In the genomic region with DNA sequence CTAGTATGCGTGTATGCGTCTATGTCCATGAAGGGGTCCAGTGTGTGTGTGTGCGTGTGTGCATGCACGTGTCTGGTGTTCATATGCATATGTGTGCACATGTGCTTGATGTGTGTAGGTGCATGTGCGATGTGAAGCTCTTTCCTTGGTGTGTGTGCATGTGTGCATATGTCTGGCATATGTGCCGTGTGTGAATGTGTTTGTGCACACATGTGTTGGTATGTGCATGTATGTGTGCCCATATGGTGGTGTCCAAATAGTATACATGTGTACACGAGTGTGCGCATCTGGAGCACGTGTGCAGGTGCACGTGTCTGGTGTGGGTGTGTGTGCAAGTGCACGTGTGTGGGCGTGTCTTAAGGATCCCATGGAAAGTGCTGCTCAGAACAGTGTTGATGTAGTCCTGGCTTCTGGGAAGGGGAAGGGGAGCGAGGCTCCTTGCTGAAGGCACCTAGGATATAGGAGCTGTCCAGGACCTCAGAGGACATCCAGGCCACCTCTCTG, we compare ENCODE assay signal across 18 cellular contexts. TPM values are rescaled to one million over a fixed set of nuclear protein-coding genes. Genes with fewer than 3 reads are reported as not detected.
DNase-seq lines count a peak whose midpoint lies in the region; ATAC-seq, FAIRE-seq and TF ChIP-seq lines count a peak whose summit lies in the region.
"Had no signal": no experiment of that assay in that cellular context is flagged by ENCODE, and none has a peak within 500 bp of the region (broad histone marks: within the 10 kb centered on the region; RNA-seq: fewer than 3 reads in every experiment).

No MANE protein-coding gene starts in this region.

- FAIRE-seq in HepG2 (lab: Jason Lieb, UNC), result no peak
- FAIRE-seq: GM18507 had no signal

- H2BK5ac ChIP-seq in trophoblast cell (ENCODE audit: low read depth, low read length, poor library complexity), result no peak overlapping the region

- H3K9ac ChIP-seq in HepG2 (ENCODE audit: insufficient read depth, low read depth, low read length), result no peak overlapping the region
- H3K9ac ChIP-seq in trophoblast cell (ENCODE audit: low read length), result no peak overlapping the region
- H3K9ac ChIP-seq: BLaER1 treated with 17β-estradiol and CSF1 and Interleukin-3, amounts not matched to agents 10 nM and 100 nM; KMS-11 had no signal

- CTCF ChIA-PET in HepG2 (lab: Yijun Ruan, JAX; ENCODE audit: low intra/inter-chr PET ratio, low total read pairs), result no interaction called here

- no peaks in the 10 kb centered on the region for H3K79me1 ChIP-seq in trophoblast cell (ENCODE audit: low read length)

- no peak overlapping the region for H3K18ac ChIP-seq in trophoblast cell (ENCODE audit: low read length)

- H3K4me3 ChIP-seq in HepG2 (replicated peaks in 1 of 3; ENCODE audit: insufficient read depth in 1 of 3, low read depth in 2 of 3, low read length in 3 of 3), result no peak overlapping the region
- no peak overlapping the region for H3K4me3 ChIP-seq in right lobe of liver
- H3K4me3 ChIP-seq in trophoblast cell (ENCODE audit: low read depth, low read length), result peak overlapping the region; percentile 18
- H3K4me3 ChIP-seq: BLaER1 treated with 17β-estradiol and CSF1 and Interleukin-3, amounts not matched to agents 10 nM and 100 nM had no signal

- no peaks in the 10 kb centered on the region for H4K20me1 ChIP-seq in HepG2 (ENCODE audit: insufficient read depth, low read length)

- no peak for TF ChIP-seq RAD21 in HepG2 (CRISPR knock-in tag; IDR thresholded peaks at IDR 0.05)

- peaks cover 22% of the 10 kb centered on the region for H3K36me3 Mint-ChIP-seq in brain
- H3K36me3 Mint-ChIP-seq: CD4-positive, CD25-positive, alpha-beta regulatory T cell; IgD-negative memory B cell had no signal

- no peak overlapping the region for H2AFZ ChIP-seq in HepG2 (ENCODE audit: low read length)
- H2AFZ ChIP-seq in trophoblast cell (ENCODE audit: insufficient read depth, low read length, poor library complexity), result no peak overlapping the region

- H3K79me2 ChIP-seq in HepG2 (ENCODE audit: insufficient read depth, low read length), result no peaks in the 10 kb centered on the region
- H3K79me2 ChIP-seq in trophoblast cell (ENCODE audit: control insufficient read depth, insufficient read depth, low read length, poor library complexity), result no peaks in the 10 kb centered on the region

- no peak overlapping the region for H2AK5ac ChIP-seq in trophoblast cell (ENCODE audit: low read length)

- H3K27me3 Mint-ChIP-seq in brain, result no peaks in the 10 kb centered on the region
- H3K27me3 Mint-ChIP-seq: CD4-positive, CD25-positive, alpha-beta regulatory T cell had no signal

- no TSS peak for BruUV-seq in HepG2 (replicated peaks; lab: Mats Ljungman, UMichigan)

- WGBS in HepG2 (ENCODE audit: low lambda C conversion rate), result 37% methylated on average over 13 of the region's 13 CpGs
- WGBS in right lobe of liver (ENCODE audit: insufficient coverage, low coverage, low lambda C conversion rate, missing lambda C conversion rate), result 91% methylated on average over 4 of the region's 13 CpGs
- no CpG with 5 or more reads among the region's 13 CpGs for WGBS in trophoblast cell (ENCODE audit: extremely low coverage, insufficient coverage, insufficient read length)

- no peak overlapping the region for H3K4ac ChIP-seq in trophoblast cell (ENCODE audit: low read depth, low read length)

- no peaks in the 10 kb centered on the region for H3K4me1 ChIP-seq in HepG2 (ENCODE audit: insufficient read depth, low read length)
- H3K4me1 ChIP-seq in right lobe of liver, result no peaks in the 10 kb centered on the region
- no peaks in the 10 kb centered on the region for H3K4me1 ChIP-seq in trophoblast cell (ENCODE audit: control insufficient read depth in 1 of 2, insufficient read depth in 2 of 2, low read length in 2 of 2)
- H3K4me1 ChIP-seq: BLaER1 treated with 17β-estradiol and CSF1 and Interleukin-3, amounts not matched to agents 10 nM and 100 nM had no signal

- no peaks in the 10 kb centered on the region for H3K9me3 Mint-ChIP-seq in brain
- H3K9me3 Mint-ChIP-seq: CD4-positive, CD25-positive, alpha-beta regulatory T cell; IgD-negative memory B cell had no signal

- TF ChIP-seq EP300 in HepG2 (IDR thresholded peaks at IDR 0.05; ENCODE audit: low read depth in 2 of 2, low read length in 2 of 2), result no peak
- no peak for TF ChIP-seq EP300 in HepG2 (CRISPR knock-in tag; IDR thresholded peaks at IDR 0.05; ENCODE audit: borderline replicate concordance)

- H4K8ac ChIP-seq in trophoblast cell (ENCODE audit: low read depth, low read length), result no peak overlapping the region

- H3K4me2 ChIP-seq in HepG2 (ENCODE audit: low read depth, low read length) (no peak overlapping the region), trophoblast cell (ENCODE audit: low read length) (no peak overlapping the region)
- H3K4me2 ChIP-seq: BLaER1 treated with 17β-estradiol and CSF1 and Interleukin-3, amounts not matched to agents 10 nM and 100 nM; KMS-11 had no signal

- no peak overlapping the region for H4K91ac ChIP-seq in trophoblast cell (ENCODE audit: low read depth, low read length)

- no peak overlapping the region for H4K12ac ChIP-seq in trophoblast cell (ENCODE audit: low read depth, low read length)

- H3K36me3 ChIP-seq in HepG2 (replicated peaks in 1 of 2; ENCODE audit: control insufficient read depth in 1 of 2, insufficient read depth in 2 of 2, low read length in 2 of 2) (no peaks in the 10 kb centered on the region), right lobe of liver (no peaks in the 10 kb centered on the region), trophoblast cell (ENCODE audit: control insufficient read depth in 1 of 2, insufficient read depth in 2 of 2, low read length in 2 of 2) (no peaks in the 10 kb centered on the region)
- H3K36me3 ChIP-seq: BLaER1 treated with 17β-estradiol and CSF1 and Interleukin-3, amounts not matched to agents 10 nM and 100 nM had no signal

- H2BK12ac ChIP-seq in trophoblast cell (ENCODE audit: low read length), result no peak overlapping the region

- H3K27me3 ChIP-seq in HepG2 (ENCODE audit: control insufficient read depth in 1 of 2, insufficient read depth in 2 of 2, low read length in 2 of 2) (peaks cover 15 to 91% of the 10 kb centered on the region in 2 experiments), right lobe of liver (no peaks in the 10 kb centered on the region), trophoblast cell (ENCODE audit: insufficient read depth, low read length) (no peaks in the 10 kb centered on the region)
- H3K27me3 ChIP-seq: BLaER1 treated with 17β-estradiol and CSF1 and Interleukin-3, amounts not matched to agents 10 nM and 100 nM had no signal

- H3K14ac ChIP-seq in trophoblast cell (ENCODE audit: low read length), result no peak overlapping the region

- peak overlapping the region; percentile 1 for H3K23ac ChIP-seq in trophoblast cell (ENCODE audit: low read length)

- TF ChIP-seq CTCF in HepG2 (CRISPR knock-in tag; IDR thresholded peaks at IDR 0.05) (no peak), right lobe of liver (IDR thresholded peaks at IDR 0.05) (no peak), brain (conservative IDR thresholded peaks at IDR 0.05) (no peak)

- intact Hi-C loops in HepG2 (cut with micrococcal nuclease; ENCODE audit: unreplicated experiment) (no loop called here), right lobe of liver (cut with DNase I) (no loop called here)

- peak overlapping the region in 3 of 5 experiments; percentile 9 to 51 (median 39) for H3K27ac Mint-ChIP-seq in brain
- H3K27ac Mint-ChIP-seq: CD4-positive, CD25-positive, alpha-beta regulatory T cell; IgD-negative memory B cell had no signal

- no peak overlapping the region for H2BK120ac ChIP-seq in trophoblast cell (ENCODE audit: insufficient read depth, low read length, poor library complexity)

- in situ Hi-C loops in HepG2 (cut with HindIII; ENCODE audit: extremely low pct_ligation_motif_present, low pct_unique_long_range_greater_than_20kb), result no loop called here

- no peaks in the 10 kb centered on the region for H3K9me3 ChIP-seq in HepG2 (ENCODE audit: low read length)
- H3K9me3 ChIP-seq in right lobe of liver, result no peaks in the 10 kb centered on the region
- H3K9me3 ChIP-seq in trophoblast cell (ENCODE audit: insufficient read depth, low read depth, low read length), result peaks cover 2% of the 10 kb centered on the region
- H3K9me3 ChIP-seq: BLaER1 treated with 17β-estradiol and CSF1 and Interleukin-3, amounts not matched to agents 10 nM and 100 nM had no signal

- H3K4me3 Mint-ChIP-seq in brain, result no peak overlapping the region
- H3K4me3 Mint-ChIP-seq: CD4-positive, CD25-positive, alpha-beta regulatory T cell; IgD-negative memory B cell had no signal

- no peak for TF ChIP-seq POLR2A in HepG2 (IDR thresholded peaks at IDR 0.05; ENCODE audit: insufficient read depth in 1 of 2, low read depth in 2 of 2, low read length in 2 of 2)
- no peak for TF ChIP-seq POLR2A in right lobe of liver (IDR thresholded peaks at IDR 0.05)

- H3K4me1 Mint-ChIP-seq in brain, result peaks cover 33% of the 10 kb centered on the region
- H3K4me1 Mint-ChIP-seq: CD4-positive, CD25-positive, alpha-beta regulatory T cell had no signal

- no peak for ATAC-seq in HepG2
- ATAC-seq in right lobe of liver, result no peak
- ATAC-seq in GM19395 (IDR thresholded peaks at IDR 0.05; ENCODE audit: unreplicated experiment), result no peak

- POLR2A ChIA-PET in HepG2 (lab: Yijun Ruan, JAX), result no interaction called here

- H3K27ac ChIP-seq in HepG2 (ENCODE audit: extremely low read length, insufficient read depth, low read length) (no peak overlapping the region), right lobe of liver (no peak overlapping the region), trophoblast cell (ENCODE audit: low read depth, low read length) (no peak overlapping the region)
- H3K27ac ChIP-seq: BLaER1 treated with 17β-estradiol and CSF1 and Interleukin-3, amounts not matched to agents 10 nM and 100 nM; KMS-11 had no signal

- DNase-seq in HepG2 (ENCODE audit: low spot score), result no peak
- DNase-seq in right lobe of liver, result no peak
- DNase-seq in trophoblast cell, result no peak
- no peak for DNase-seq in foreskin melanocyte
- DNase-seq in UCSD-AML1 (lab: John Stamatoyannopoulos, UW; ENCODE audit: unreplicated experiment), result no peak
- DNase-seq: ACHN; CD4-positive, CD25-positive, alpha-beta regulatory T cell; DMS53; GF-D8; GOT3; HCEC 1CT had no signal

RNA-seq across cellular contexts. Expression of a gene that starts 17.0 kb away (rescaled TPM):
- 0.02 TPM in 1 of 2 replicates, not detected in the other for total RNA-seq in HepG2 (2016; rRNA removed; fragmentation: Illumina TruSeq; extraction: Trizol)
- not detected in 2 replicates for total RNA-seq in HepG2 (2016; cell fraction: cytosol; rRNA removed; fragmentation: Illumina TruSeq; extraction: Trizol; ENCODE audit: low read depth)
- total RNA-seq in HepG2 (2016; cell fraction: insoluble cytoplasmic fraction; rRNA removed; fragmentation: Illumina TruSeq; extraction: Trizol), result not detected in 2 replicates
- total RNA-seq in HepG2 (2016; cell fraction: membrane; rRNA removed; fragmentation: Illumina TruSeq; extraction: Trizol), result not detected in 2 replicates
- total RNA-seq in HepG2 (2016; cell fraction: nucleus; rRNA removed; fragmentation: Illumina TruSeq; extraction: Trizol), result not detected in 2 replicates
- polyA plus RNA-seq in HepG2 (2011; rRNA removed), result 0.01 TPM in 1 of 2 replicates, not detected in the other
- 0.01 TPM in 1 of 2 replicates, not detected in the other for polyA plus RNA-seq in HepG2 (2011; cell fraction: cytosol; rRNA removed)
- polyA plus RNA-seq in HepG2 (2011; cell fraction: nucleus; rRNA removed), result 0.02 and 0.08 TPM in 2 replicates
- polyA plus RNA-seq in HepG2 (2012), result not detected in 2 replicates
- polyA plus RNA-seq in HepG2 (2016; cell fraction: cytosol; fragmentation: Illumina TruSeq; extraction: Trizol; ENCODE audit: low read depth), result not detected in 2 replicates
- polyA plus RNA-seq in HepG2 (2016; cell fraction: insoluble cytoplasmic fraction; fragmentation: Illumina TruSeq; extraction: Trizol; ENCODE audit: low read depth), result not detected in 2 replicates
- not detected in 2 replicates for polyA plus RNA-seq in HepG2 (2016; cell fraction: membrane; fragmentation: Illumina TruSeq; extraction: Trizol; ENCODE audit: low read depth)
- not detected in 2 replicates for polyA plus RNA-seq in HepG2 (2016; cell fraction: nucleus; fragmentation: Illumina TruSeq; extraction: Trizol; ENCODE audit: insufficient read depth, low read depth)
- polyA minus RNA-seq in HepG2 (2011; rRNA and poly(A)+ RNA removed; ENCODE audit: low replicate concordance), result not detected in 2 replicates
- not detected in 2 replicates for polyA minus RNA-seq in HepG2 (2011; cell fraction: cytosol; rRNA and poly(A)+ RNA removed)
- not detected in 2 replicates for polyA minus RNA-seq in HepG2 (2011; cell fraction: nucleus; rRNA and poly(A)+ RNA removed)
- total RNA-seq in right lobe of liver, result not detected
- polyA plus RNA-seq in brain (ENCODE audit: insufficient read depth, low read depth, low replicate concordance), result 2.0 TPM
- polyA plus RNA-seq in trophoblast cell (2013), result 0.04 TPM in 2 replicates
- polyA plus RNA-seq: CD4-positive, CD25-positive, alpha-beta regulatory T cell; IgD-negative memory B cell had no signal

RNA-seq across cellular contexts. Expression of a gene that starts 30.5 kb away (rescaled TPM):
- total RNA-seq in HepG2 (2016; rRNA removed; fragmentation: Illumina TruSeq; extraction: Trizol) (35.7 and 64.8 TPM in 2 replicates), right lobe of liver (100 to 1,000 TPM in 1 of 6 experiments, 10 to 100 TPM in 5; 29.6 to 203 (median 34.2) TPM)
- 38.7 and 45.5 TPM in 2 replicates for total RNA-seq in HepG2 (2016; cell fraction: cytosol; rRNA removed; fragmentation: Illumina TruSeq; extraction: Trizol; ENCODE audit: low read depth)
- total RNA-seq in HepG2 (2016; cell fraction: insoluble cytoplasmic fraction; rRNA removed; fragmentation: Illumina TruSeq; extraction: Trizol), result 31.6 and 65.5 TPM in 2 replicates
- total RNA-seq in HepG2 (2016; cell fraction: membrane; rRNA removed; fragmentation: Illumina TruSeq; extraction: Trizol), result 64.2 and 68.5 TPM in 2 replicates
- total RNA-seq in HepG2 (2016; cell fraction: nucleus; rRNA removed; fragmentation: Illumina TruSeq; extraction: Trizol), result 65.8 and 68.8 TPM in 2 replicates
- polyA plus RNA-seq in HepG2 (2011; rRNA removed) (36.1 and 38.1 TPM in 2 replicates), brain (ENCODE audit: insufficient read depth, low read depth, low replicate concordance) (22.1 TPM)
- polyA plus RNA-seq in HepG2 (2011; cell fraction: cytosol; rRNA removed), result 16.3 and 29.3 TPM in 2 replicates
- polyA plus RNA-seq in HepG2 (2011; cell fraction: nucleus; rRNA removed), result 301 and 348 TPM in 2 replicates
- 22.4 and 25.0 TPM in 2 replicates for polyA plus RNA-seq in HepG2 (2012)
- 38.7 and 44.0 TPM in 2 replicates for polyA plus RNA-seq in HepG2 (2016; cell fraction: cytosol; fragmentation: Illumina TruSeq; extraction: Trizol; ENCODE audit: low read depth)
- polyA plus RNA-seq in HepG2 (2016; cell fraction: insoluble cytoplasmic fraction; fragmentation: Illumina TruSeq; extraction: Trizol; ENCODE audit: low read depth), result 36.7 and 39.9 TPM in 2 replicates
- 62.1 and 66.1 TPM in 2 replicates for polyA plus RNA-seq in HepG2 (2016; cell fraction: membrane; fragmentation: Illumina TruSeq; extraction: Trizol; ENCODE audit: low read depth)
- polyA plus RNA-seq in HepG2 (2016; cell fraction: nucleus; fragmentation: Illumina TruSeq; extraction: Trizol; ENCODE audit: insufficient read depth, low read depth), result 150 and 152 TPM in 2 replicates
- polyA minus RNA-seq in HepG2 (2011; rRNA and poly(A)+ RNA removed; ENCODE audit: low replicate concordance), result 11.3 and 57.4 TPM in 2 replicates
- polyA minus RNA-seq in HepG2 (2011; cell fraction: cytosol; rRNA and poly(A)+ RNA removed), result 12.1 and 17.9 TPM in 2 replicates
- 52.6 and 68.2 TPM in 2 replicates for polyA minus RNA-seq in HepG2 (2011; cell fraction: nucleus; rRNA and poly(A)+ RNA removed)
- polyA plus RNA-seq in trophoblast cell (2013), result 13.4 and 15.5 TPM in 2 replicates

RNA-seq across cellular contexts. Expression of a gene that starts 45.0 kb away (rescaled TPM):
- 0.41 and 0.95 TPM in 2 replicates for total RNA-seq in HepG2 (2016; rRNA removed; fragmentation: Illumina TruSeq; extraction: Trizol)
- 0.88 and 1.1 TPM in 2 replicates for total RNA-seq in HepG2 (2016; cell fraction: cytosol; rRNA removed; fragmentation: Illumina TruSeq; extraction: Trizol; ENCODE audit: low read depth)
- 0.54 and 0.71 TPM in 2 replicates for total RNA-seq in HepG2 (2016; cell fraction: insoluble cytoplasmic fraction; rRNA removed; fragmentation: Illumina TruSeq; extraction: Trizol)
- total RNA-seq in HepG2 (2016; cell fraction: membrane; rRNA removed; fragmentation: Illumina TruSeq; extraction: Trizol), result 0.90 and 1.3 TPM in 2 replicates
- 1.1 and 1.6 TPM in 2 replicates for total RNA-seq in HepG2 (2016; cell fraction: nucleus; rRNA removed; fragmentation: Illumina TruSeq; extraction: Trizol)
- polyA plus RNA-seq in HepG2 (2011; rRNA removed), result 0.05 and 0.11 TPM in 2 replicates
- 0.04 and 0.09 TPM in 2 replicates for polyA plus RNA-seq in HepG2 (2011; cell fraction: cytosol; rRNA removed)
- polyA plus RNA-seq in HepG2 (2011; cell fraction: nucleus; rRNA removed), result 0.23 and 0.35 TPM in 2 replicates
- 0.09 and 0.15 TPM in 2 replicates for polyA plus RNA-seq in HepG2 (2012)
- 0.40 and 0.55 TPM in 2 replicates for polyA plus RNA-seq in HepG2 (2016; cell fraction: cytosol; fragmentation: Illumina TruSeq; extraction: Trizol; ENCODE audit: low read depth)
- 1.2 and 1.4 TPM in 2 replicates for polyA plus RNA-seq in HepG2 (2016; cell fraction: insoluble cytoplasmic fraction; fragmentation: Illumina TruSeq; extraction: Trizol; ENCODE audit: low read depth)
- 0.73 and 0.91 TPM in 2 replicates for polyA plus RNA-seq in HepG2 (2016; cell fraction: membrane; fragmentation: Illumina TruSeq; extraction: Trizol; ENCODE audit: low read depth)
- 1.2 and 1.7 TPM in 2 replicates for polyA plus RNA-seq in HepG2 (2016; cell fraction: nucleus; fragmentation: Illumina TruSeq; extraction: Trizol; ENCODE audit: insufficient read depth, low read depth)
- polyA minus RNA-seq in HepG2 (2011; rRNA and poly(A)+ RNA removed; ENCODE audit: low replicate concordance), result 0.35 and 1.4 TPM in 2 replicates
- 0.20 and 0.53 TPM in 2 replicates for polyA minus RNA-seq in HepG2 (2011; cell fraction: cytosol; rRNA and poly(A)+ RNA removed)
- 1.1 and 3.2 TPM in 2 replicates for polyA minus RNA-seq in HepG2 (2011; cell fraction: nucleus; rRNA and poly(A)+ RNA removed)
- under 1 TPM in 2 of 6 experiments, not detected in 4; 0.06 to 0.27 TPM for total RNA-seq in right lobe of liver
- 2.1 TPM for polyA plus RNA-seq in brain (ENCODE audit: insufficient read depth, low read depth, low replicate concordance)
- 14.5 and 16.1 TPM in 2 replicates for polyA plus RNA-seq in trophoblast cell (2013)
- total RNA-seq: A172; CD4-positive, CD25-positive, alpha-beta regulatory T cell had no signal
- polyA plus RNA-seq: CD4-positive, CD25-positive, alpha-beta regulatory T cell; IgD-negative memory B cell had no signal

RNA-seq across cellular contexts. Expression of a gene that starts 57.2 kb away (rescaled TPM):
- 18.0 and 25.2 TPM in 2 replicates for total RNA-seq in HepG2 (2016; rRNA removed; fragmentation: Illumina TruSeq; extraction: Trizol)
- 13.3 and 13.8 TPM in 2 replicates for total RNA-seq in HepG2 (2016; cell fraction: cytosol; rRNA removed; fragmentation: Illumina TruSeq; extraction: Trizol; ENCODE audit: low read depth)
- 14.4 and 28.1 TPM in 2 replicates for total RNA-seq in HepG2 (2016; cell fraction: insoluble cytoplasmic fraction; rRNA removed; fragmentation: Illumina TruSeq; extraction: Trizol)
- total RNA-seq in HepG2 (2016; cell fraction: membrane; rRNA removed; fragmentation: Illumina TruSeq; extraction: Trizol), result 23.1 and 25.2 TPM in 2 replicates
- total RNA-seq in HepG2 (2016; cell fraction: nucleus; rRNA removed; fragmentation: Illumina TruSeq; extraction: Trizol), result 38.6 and 38.7 TPM in 2 replicates
- polyA plus RNA-seq in HepG2 (2011; rRNA removed), result 50.5 and 50.7 TPM in 2 replicates
- polyA plus RNA-seq in HepG2 (2011; cell fraction: cytosol; rRNA removed), result 19.0 and 24.0 TPM in 2 replicates
- polyA plus RNA-seq in HepG2 (2011; cell fraction: nucleus; rRNA removed), result 331 and 391 TPM in 2 replicates
- 15.7 and 38.4 TPM in 2 replicates for polyA plus RNA-seq in HepG2 (2012)
- 15.1 and 15.9 TPM in 2 replicates for polyA plus RNA-seq in HepG2 (2016; cell fraction: cytosol; fragmentation: Illumina TruSeq; extraction: Trizol; ENCODE audit: low read depth)
- 17.3 and 21.5 TPM in 2 replicates for polyA plus RNA-seq in HepG2 (2016; cell fraction: insoluble cytoplasmic fraction; fragmentation: Illumina TruSeq; extraction: Trizol; ENCODE audit: low read depth)
- polyA plus RNA-seq in HepG2 (2016; cell fraction: membrane; fragmentation: Illumina TruSeq; extraction: Trizol; ENCODE audit: low read depth), result 23.7 and 24.5 TPM in 2 replicates
- polyA plus RNA-seq in HepG2 (2016; cell fraction: nucleus; fragmentation: Illumina TruSeq; extraction: Trizol; ENCODE audit: insufficient read depth, low read depth), result 84.3 and 87.4 TPM in 2 replicates
- 73.4 and 78.1 TPM in 2 replicates for polyA minus RNA-seq in HepG2 (2011; rRNA and poly(A)+ RNA removed; ENCODE audit: low replicate concordance)
- 10.9 and 17.8 TPM in 2 replicates for polyA minus RNA-seq in HepG2 (2011; cell fraction: cytosol; rRNA and poly(A)+ RNA removed)
- polyA minus RNA-seq in HepG2 (2011; cell fraction: nucleus; rRNA and poly(A)+ RNA removed), result 61.9 and 63.1 TPM in 2 replicates
- 100 to 1,000 TPM; 146 to 286 (median 178) TPM for total RNA-seq in right lobe of liver
- 0.97 TPM for polyA plus RNA-seq in brain (ENCODE audit: insufficient read depth, low read depth, low replicate concordance)
- 0.04 and 0.07 TPM in 2 replicates for polyA plus RNA-seq in trophoblast cell (2013)
